Comparison of ENCODE assay signal across 12 cellular contexts in the genomic region with DNA sequence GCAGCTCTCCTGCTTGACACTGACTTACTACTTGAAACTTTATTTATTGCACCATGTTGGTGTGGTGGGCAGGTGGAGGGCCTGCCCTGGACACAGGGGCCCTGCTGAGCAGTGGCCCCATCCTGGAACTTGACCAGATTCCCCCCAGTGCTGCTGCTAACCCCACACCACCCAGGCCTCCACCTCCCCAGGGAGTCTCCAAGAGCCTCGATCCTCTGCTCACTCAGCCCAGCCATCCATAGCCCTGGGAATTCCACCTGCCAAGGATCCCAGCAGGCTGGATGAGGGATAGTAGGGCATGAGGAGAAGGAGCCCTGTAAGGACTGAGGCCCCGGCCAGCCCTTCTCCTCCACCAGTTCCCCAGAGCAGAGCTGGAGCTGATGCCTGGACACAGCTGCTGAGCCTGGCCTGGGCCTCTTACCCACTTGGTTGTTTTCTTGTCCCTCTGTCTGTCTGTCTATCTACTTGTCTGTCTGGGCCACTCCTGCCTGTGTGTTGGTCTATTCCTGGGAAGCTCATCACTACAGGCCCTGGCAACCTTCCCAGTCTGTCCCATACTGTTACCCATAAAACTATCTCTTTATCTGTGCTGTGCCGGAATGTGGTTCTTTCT. TPM values are rescaled to one million over a fixed set of nuclear protein-coding genes. Genes with fewer than 3 reads are reported as not detected.
DNase-seq lines count a peak whose midpoint lies in the region; ATAC-seq lines count a peak whose summit lies in the region.
"Had no signal": no experiment of that assay in that cellular context is flagged by ENCODE, and none has a peak within 500 bp of the region (broad histone marks: within the 10 kb centered on the region; RNA-seq: fewer than 3 reads in every experiment).

No MANE protein-coding gene starts in this region.

- H3K36me3 ChIP-seq in esophagus (ENCODE audit: control insufficient read depth in 2 of 2, insufficient read depth in 2 of 2, low read length in 1 of 2) (no peaks in the 10 kb centered on the region), skeletal muscle tissue (ENCODE audit: control insufficient read depth in 3 of 3, insufficient read depth in 3 of 3, low read length in 3 of 3) (no peaks in the 10 kb centered on the region)
- H3K36me3 ChIP-seq: vagina had no signal

- H3K4me1 ChIP-seq in esophagus (ENCODE audit: control insufficient read depth in 2 of 2, insufficient read depth in 2 of 2, low read length in 1 of 2) (peaks cover 0 to 9% of the 10 kb centered on the region in 2 donors), skeletal muscle tissue (ENCODE audit: control insufficient read depth in 3 of 3, insufficient read depth in 3 of 3, low read length in 3 of 3) (peaks cover 45 to 64% (median 62%) of the 10 kb centered on the region in 3 donors)

- H3K27ac ChIP-seq in esophagus (ENCODE audit: low read depth in 2 of 2, low read length in 1 of 2) (no peak overlapping the region), skeletal muscle tissue (ENCODE audit: low read depth, low read length) (peak overlapping the region; percentile 79)
- H3K27ac ChIP-seq: left lung, vagina had no signal

- no peaks in the 10 kb centered on the region for H3K9me3 Mint-ChIP-seq in activated CD4-positive, alpha-beta T cell treated with anti-CD3 and anti-CD28 coated beads for 36 hours (ENCODE audit: low read depth)

- intact Hi-C loops in activated CD4-positive, alpha-beta T cell treated with anti-CD3 and anti-CD28 coated beads for 36 hours (cut with DNase I, micrococcal nuclease): no loop called here

- no peak for DNase-seq in activated CD4-positive, alpha-beta T cell treated with anti-CD3 and anti-CD28 coated beads for 36 hours
- DNase-seq in activated CD4-positive, alpha-beta T cell treated with anti-CD3 and anti-CD28 coated beads for 48 hours: no peak
- peak; percentile 22 for DNase-seq in OCI-M1 (lab: John Stamatoyannopoulos, UW)
- no peak for DNase-seq in NCI-H2227 treated with DMSO at 0.1 percent for 48 hours (lab: John Stamatoyannopoulos, UW)
- DNase-seq in cerebellar nuclear complex (lab: John Stamatoyannopoulos, UW): no peak
- DNase-seq: foreskin melanocyte, left lung, NCI-H1417 treated with DMSO at 0.1 percent for 48 hours had no signal

- peak overlapping the region; percentile 54 for H3K4me3 Mint-ChIP-seq in activated CD4-positive, alpha-beta T cell treated with anti-CD3 and anti-CD28 coated beads for 36 hours

- H3K4me3 ChIP-seq in esophagus (ENCODE audit: low read depth in 1 of 2, low read length in 2 of 2) (peak overlapping the region; percentile 2 to 3), skeletal muscle tissue (ENCODE audit: low read length in 3 of 3) (peak overlapping the region in 1 of 3 donors; percentile 22)
- H3K4me3 ChIP-seq: left lung, vagina had no signal

- no peaks in the 10 kb centered on the region for H3K27me3 Mint-ChIP-seq in activated CD4-positive, alpha-beta T cell treated with anti-CD3 and anti-CD28 coated beads for 36 hours

- peaks cover 25% of the 10 kb centered on the region for H3K4me1 Mint-ChIP-seq in activated CD4-positive, alpha-beta T cell treated with anti-CD3 and anti-CD28 coated beads for 36 hours

- peaks cover 31% of the 10 kb centered on the region for H3K36me3 Mint-ChIP-seq in activated CD4-positive, alpha-beta T cell treated with anti-CD3 and anti-CD28 coated beads for 36 hours (ENCODE audit: low read depth)

- no peak for ATAC-seq in activated CD4-positive, alpha-beta T cell treated with anti-CD3 and anti-CD28 coated beads for 36 hours
- ATAC-seq in HG03175 (IDR thresholded peaks at IDR 0.05; ENCODE audit: unreplicated experiment): no peak
- ATAC-seq: left lung had no signal

- CTCF ChIA-PET in activated CD4-positive, alpha-beta T cell treated with anti-CD3 and anti-CD28 coated beads for 36 hours (lab: Charles Lee): interaction anchor here (0.7 to 1.2 kb wide), 6 partner anchors 8 to 99 kb away, joined by 3 to 4 read pairs (median 4); no protein-coding TSS in a partner anchor

- no peaks in the 10 kb centered on the region for H3K27me3 ChIP-seq in esophagus (ENCODE audit: control insufficient read depth in 1 of 2, insufficient read depth in 2 of 2, low read length in 2 of 2)
- H3K27me3 ChIP-seq in skeletal muscle tissue (ENCODE audit: control insufficient read depth in 3 of 3, insufficient read depth in 3 of 3, low read length in 3 of 3): no peaks in the 10 kb centered on the region
- H3K27me3 ChIP-seq: left lung, vagina had no signal

- H3K27ac Mint-ChIP-seq in activated CD4-positive, alpha-beta T cell treated with anti-CD3 and anti-CD28 coated beads for 36 hours: peak overlapping the region; percentile 9

- POLR2A ChIA-PET in activated CD4-positive, alpha-beta T cell treated with anti-CD3 and anti-CD28 coated beads for 36 hours (lab: Charles Lee): interaction anchor here (0.6 kb wide), 1 partner anchor 997 kb away, joined by 5 read pairs; no protein-coding TSS in a partner anchor

- WGBS in esophagus, 2 donors: 75 to 92% methylated on average over 3 of the region's 3 CpGs

- H3K9me3 ChIP-seq in esophagus (ENCODE audit: control insufficient read depth in 2 of 2, insufficient read depth in 1 of 2, low read depth in 1 of 2, low read length in 1 of 2): no peaks in the 10 kb centered on the region
- no peaks in the 10 kb centered on the region for H3K9me3 ChIP-seq in skeletal muscle tissue (ENCODE audit: control insufficient read depth in 3 of 3, low read length in 3 of 3)
- H3K9me3 ChIP-seq: left lung, vagina had no signal

- H3K9ac ChIP-seq in skeletal muscle tissue (ENCODE audit: low read depth in 1 of 3, low read length in 3 of 3): peak overlapping the region; percentile 59 to 80 (median 59)

RNA-seq across cellular contexts. Expression of a gene that starts 2.8 kb away (rescaled TPM):
- 10 to 100 TPM; 31.1 to 32.2 TPM for total RNA-seq in activated CD4-positive, alpha-beta T cell treated with anti-CD3 and anti-CD28 coated beads for 36 hours
- 10 to 100 TPM; 21.1 to 70.9 TPM for polyA plus RNA-seq in esophagus
- 0.52 TPM for total RNA-seq in skeletal muscle tissue

RNA-seq across cellular contexts. Expression of a gene that starts 26.9 kb away (rescaled TPM):
- under 1 TPM; 0.18 to 0.30 TPM for total RNA-seq in activated CD4-positive, alpha-beta T cell treated with anti-CD3 and anti-CD28 coated beads for 36 hours
- polyA plus RNA-seq in esophagus: 1 to 10 TPM; 1.8 to 1.9 TPM
- total RNA-seq in skeletal muscle tissue: 11.5 TPM

Comparison
In these comparisons a context has a peak if more than half of its experiments do, and no peak if none do; other contexts are left out.
1. RNA of a gene that starts 2.8 kb away (total RNA-seq): 31.1 to 32.2 TPM in activated CD4-positive, alpha-beta T cell treated with anti-CD3 and anti-CD28 coated beads for 36 hours; 0.52 TPM in skeletal muscle tissue (single experiment); every median in the first group is over 10 times any median in the second.